ENCODE assay signal across 11 cellular contexts in genomic region chr5:65034029-65034781, GRCh38.
DNase-seq lines count a peak whose midpoint lies in the region; ATAC-seq and TF ChIP-seq lines count a peak whose summit lies in the region.
"Had no signal": no experiment of that assay in that cellular context is flagged by ENCODE, and none has a peak within 500 bp of the region (broad histone marks: within the 10 kb centered on the region; RNA-seq: fewer than 3 reads in every experiment).

No MANE protein-coding gene starts in this region.

- no peaks in the 10 kb centered on the region for H3K9me3 Mint-ChIP-seq in activated T-helper 1 cell treated with anti-CD3 and anti-CD28 coated beads, Interleukin-12 subunit alpha, Interleukin-12 subunit beta, Interleukin-2, Interleukin-4 antibody, amounts not matched to agents 30 ng/mL and 10 ng/mL and 1 ng/mL, durations not matched to agents 14 hours and 24 hours and 36 hours

- no peak for TF ChIP-seq CTCF in heart left ventricle (IDR thresholded peaks at IDR 0.05)
- TF ChIP-seq CTCF in transverse colon (IDR thresholded peaks at IDR 0.05) = no peak

- no peaks in the 10 kb centered on the region for H3K36me3 ChIP-seq in heart left ventricle
- no peaks in the 10 kb centered on the region for H3K36me3 ChIP-seq in transverse colon

- no peak for TF ChIP-seq EP300 in transverse colon (IDR thresholded peaks at IDR 0.05; ENCODE audit: low read depth)

- H3K36me3 Mint-ChIP-seq in activated T-helper 1 cell treated with anti-CD3 and anti-CD28 coated beads, Interleukin-12 subunit alpha, Interleukin-12 subunit beta, Interleukin-2, Interleukin-4 antibody, amounts not matched to agents 30 ng/mL and 10 ng/mL and 1 ng/mL, durations not matched to agents 14 hours and 24 hours and 36 hours (ENCODE audit: low read depth) = no peaks in the 10 kb centered on the region

- in situ Hi-C loops in transverse colon (cut with MboI; ENCODE audit: low pct_ligation_motif_present in 1 of 4, low pct_unique_long_range_greater_than_20kb in 1 of 4, low sequenced_read_pairs in 3 of 4) = loop anchor here in 1 of 4 donors (25.0 kb wide), 1 partner anchor 222 kb away; no protein-coding TSS in a partner anchor

- no peak for TF ChIP-seq POLR2A in heart left ventricle (IDR thresholded peaks at IDR 0.05)
- TF ChIP-seq POLR2A in transverse colon (IDR thresholded peaks at IDR 0.05) = no peak

- peak overlapping the region; percentile 62 for H3K4me3 Mint-ChIP-seq in activated T-helper 1 cell treated with anti-CD3 and anti-CD28 coated beads, Interleukin-12 subunit alpha, Interleukin-12 subunit beta, Interleukin-2, Interleukin-4 antibody, amounts not matched to agents 30 ng/mL and 10 ng/mL and 1 ng/mL, durations not matched to agents 14 hours and 24 hours and 36 hours

- H3K27ac ChIP-seq in heart left ventricle (peak overlapping the region in 8 of 12 donors; percentile 92 to 100 (median 96)), layer of hippocampus (ENCODE audit: low read depth, low read length) (peak overlapping the region; percentile 95), transverse colon (peak overlapping the region in 3 of 4 donors; percentile 91)

- intact Hi-C loops in heart left ventricle (cut with DNase I) (loop anchor here in 3 of 10 donors (5.0 to 10.0 kb wide), 4 partner anchors 68 to 451 kb away; partner anchors contain the start of gene ADAMTS6 (in 1 of the 3)), Right ventricle myocardium superior (cut with DNase I) (loop anchor here (10.0 kb wide), 1 partner anchor 219 kb away; no protein-coding TSS in a partner anchor), transverse colon (cut with DNase I; ENCODE audit: low total_unique reads) (no loop called here)
- intact Hi-C loops in activated T-helper 1 cell treated with anti-CD3 and anti-CD28 coated beads, Interleukin-12 subunit alpha, Interleukin-12 subunit beta, Interleukin-2, Interleukin-4 antibody, amounts not matched to agents 30 ng/mL and 10 ng/mL and 1 ng/mL, durations not matched to agents 14 hours and 24 hours and 36 hours (cut with micrococcal nuclease) = loop anchor here (2.0 to 10.0 kb wide), 4 partner anchors 43 to 1111 kb away; partner anchors contain the start of gene SREK1

- DNase-seq in heart left ventricle (no peak), Right ventricle myocardium superior (no peak), transverse colon (no peak), cerebellum (ENCODE audit: low spot score) (no peak), DMS79 treated with DMSO at 0.1 percent for 48 hours (lab: John Stamatoyannopoulos, UW) (no peak)
- DNase-seq in activated T-helper 1 cell treated with anti-CD3 and anti-CD28 coated beads, Interleukin-12 subunit alpha, Interleukin-12 subunit beta, Interleukin-2, Interleukin-4 antibody, amounts not matched to agents 30 ng/mL and 10 ng/mL and 1 ng/mL, durations not matched to agents 14 hours and 24 hours and 36 hours (ENCODE audit: low spot score) = no peak
- DNase-seq: DMS79, OCI-M1 had no signal

- no peaks in the 10 kb centered on the region for H3K9me3 ChIP-seq in heart left ventricle
- no peaks in the 10 kb centered on the region for H3K9me3 ChIP-seq in transverse colon
- H3K9me3 ChIP-seq: mucosa of descending colon had no signal

- no peak for ATAC-seq in heart left ventricle
- ATAC-seq in Right ventricle myocardium superior (ENCODE audit: poor library complexity) = no peak
- ATAC-seq in GM21529 (IDR thresholded peaks at IDR 0.05; ENCODE audit: unreplicated experiment) = no peak

- H3K4me1 ChIP-seq in heart left ventricle (peaks cover 0 to 47% (median 27%) of the 10 kb centered on the region in 12 donors), transverse colon (peaks cover 7 to 34% (median 11%) of the 10 kb centered on the region in 4 donors)

- no peaks in the 10 kb centered on the region for H3K27me3 ChIP-seq in heart left ventricle
- H3K27me3 ChIP-seq in layer of hippocampus (ENCODE audit: control insufficient read depth, insufficient read depth, low read length) = no peaks in the 10 kb centered on the region
- no peaks in the 10 kb centered on the region for H3K27me3 ChIP-seq in transverse colon

- no peaks in the 10 kb centered on the region for H3K27me3 Mint-ChIP-seq in activated T-helper 1 cell treated with anti-CD3 and anti-CD28 coated beads, Interleukin-12 subunit alpha, Interleukin-12 subunit beta, Interleukin-2, Interleukin-4 antibody, amounts not matched to agents 30 ng/mL and 10 ng/mL and 1 ng/mL, durations not matched to agents 14 hours and 24 hours and 36 hours (ENCODE audit: insufficient read depth)

- peak overlapping the region; percentile 61 for H3K27ac Mint-ChIP-seq in activated T-helper 1 cell treated with anti-CD3 and anti-CD28 coated beads, Interleukin-12 subunit alpha, Interleukin-12 subunit beta, Interleukin-2, Interleukin-4 antibody, amounts not matched to agents 30 ng/mL and 10 ng/mL and 1 ng/mL, durations not matched to agents 14 hours and 24 hours and 36 hours

- WGBS in heart left ventricle, 4 donors = 80 to 83% (median 81%) methylated on average over 8 of the region's 8 CpGs
- WGBS in transverse colon (ENCODE audit: low coverage in 1 of 2), 2 donors = 81 to 94% methylated on average over 3 to 8 of the region's 8 CpGs

- H3K4me3 ChIP-seq in heart left ventricle (no peak overlapping the region), transverse colon (no peak overlapping the region)
- H3K4me3 ChIP-seq: mucosa of descending colon had no signal

- H3K4me1 Mint-ChIP-seq in activated T-helper 1 cell treated with anti-CD3 and anti-CD28 coated beads, Interleukin-12 subunit alpha, Interleukin-12 subunit beta, Interleukin-2, Interleukin-4 antibody, amounts not matched to agents 30 ng/mL and 10 ng/mL and 1 ng/mL, durations not matched to agents 14 hours and 24 hours and 36 hours (ENCODE audit: low read depth) = peaks cover 35% of the 10 kb centered on the region
